Comparison of ENCODE assay signal across 12 cellular contexts in the genomic region with DNA sequence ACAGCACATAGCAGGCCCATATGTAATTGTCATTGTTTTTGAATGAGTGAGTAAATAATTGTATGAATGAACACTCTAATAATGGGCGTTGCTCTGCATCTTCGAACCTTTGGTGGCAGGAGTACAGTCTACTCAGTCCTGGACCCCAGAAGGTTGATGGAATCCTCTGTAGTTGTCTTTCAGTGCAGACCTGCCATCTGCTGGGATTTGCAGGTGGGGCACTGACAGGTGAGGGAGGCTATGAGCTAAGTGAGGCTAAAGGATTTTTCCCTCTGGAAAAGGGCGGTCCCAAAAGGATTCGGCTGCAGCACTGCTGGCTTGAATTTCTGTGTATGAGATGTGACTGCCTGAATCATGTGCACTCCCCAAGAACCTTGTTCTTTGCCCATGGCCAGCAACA.
"Had no signal": no experiment of that assay in that cellular context is flagged by ENCODE, and none has a peak within 500 bp of the region (broad histone marks: within the 10 kb centered on the region; RNA-seq: fewer than 3 reads in every experiment).

No MANE protein-coding gene starts in this region.

- H3K9me3 Mint-ChIP-seq: activated CD4-positive, alpha-beta memory T cell treated with anti-CD3 and anti-CD28 coated beads for 36 hours; activated naive CD8-positive, alpha-beta T cell treated with anti-CD3 and anti-CD28 coated beads for 36 hours; activated T-cell treated with anti-CD3 and anti-CD28 coated beads, Interleukin-2, amount 50 U/mL, for 72 hours; neural crest cell; type B pancreatic cell had no signal

- H3K36me3 ChIP-seq: sigmoid colon had no signal

- H3K27ac Mint-ChIP-seq: activated CD4-positive, alpha-beta memory T cell treated with anti-CD3 and anti-CD28 coated beads for 36 hours; activated naive CD8-positive, alpha-beta T cell treated with anti-CD3 and anti-CD28 coated beads for 36 hours; activated T-cell treated with anti-CD3 and anti-CD28 coated beads, Interleukin-2, amount 50 U/mL, for 72 hours; type B pancreatic cell had no signal

- H3K36me3 Mint-ChIP-seq: activated CD4-positive, alpha-beta memory T cell treated with anti-CD3 and anti-CD28 coated beads for 36 hours; activated naive CD8-positive, alpha-beta T cell treated with anti-CD3 and anti-CD28 coated beads for 36 hours had no signal

- H3K4me3 Mint-ChIP-seq: activated CD4-positive, alpha-beta memory T cell treated with anti-CD3 and anti-CD28 coated beads for 36 hours; activated naive CD8-positive, alpha-beta T cell treated with anti-CD3 and anti-CD28 coated beads for 36 hours; activated T-cell treated with anti-CD3 and anti-CD28 coated beads, Interleukin-2, amount 50 U/mL, for 72 hours; neural crest cell; type B pancreatic cell had no signal

- DNase-seq: activated CD4-positive, alpha-beta memory T cell treated with anti-CD3 and anti-CD28 coated beads for 36 hours; activated CD4-positive, alpha-beta T cell treated with anti-CD3 and anti-CD28 coated beads for 1 hour; activated gamma-delta T cell treated with Interleukin-2 at 50 U/mL for 16 hours; activated naive CD8-positive, alpha-beta T cell treated with anti-CD3 and anti-CD28 coated beads for 36 hours; activated T-cell treated with anti-CD3 and anti-CD28 coated beads, Interleukin-2, amount 50 U/mL, for 72 hours; anterior cingulate cortex; heart left ventricle; sigmoid colon; stimulated activated CD4-positive, alpha-beta T cell treated with anti-CD3 and anti-CD28 coated beads, Interleukin-2, amount 100 ng/mL, for 24 hours; stimulated activated naive CD4-positive, alpha-beta T cell treated with Interleukin-2 at 50 U/mL for 16 hours had no signal

- ATAC-seq: activated T-cell treated with anti-CD3 and anti-CD28 coated beads, Interleukin-2, amount 50 U/mL, for 72 hours; heart left ventricle had no signal

- H3K27ac ChIP-seq: heart left ventricle, sigmoid colon had no signal

- H3K4me3 ChIP-seq: heart left ventricle, sigmoid colon had no signal

- H3K9me3 ChIP-seq: heart left ventricle, sigmoid colon had no signal

- H3K27me3 Mint-ChIP-seq: activated naive CD8-positive, alpha-beta T cell treated with anti-CD3 and anti-CD28 coated beads for 36 hours; type B pancreatic cell had no signal

- H3K27me3 ChIP-seq: heart left ventricle, sigmoid colon had no signal
